ENCODE assay signal across 17 cellular contexts in genomic region chr4:153566751-153567150, GRCh38.
A peak's percentile ranks its signal among the peaks of the same experiment; 100 is the strongest.
DNase-seq lines count a peak whose midpoint lies in the region; ATAC-seq and TF ChIP-seq lines count a peak whose summit lies in the region.
"Had no signal": no experiment of that assay in that cellular context is flagged by ENCODE, and none has a peak within 500 bp of the region (broad histone marks: within the 10 kb centered on the region; RNA-seq: fewer than 3 reads in every experiment).

No MANE protein-coding gene starts in this region.

- peaks cover 8 to 37% (median 20%) of the 10 kb centered on the region in 4 donors for H3K4me1 ChIP-seq in stomach
- H3K4me1 ChIP-seq in GM23338 (ENCODE audit: insufficient read depth): peaks cover 4% of the 10 kb centered on the region; the same call in 1 of the 2 replicates

- no peaks in the 10 kb centered on the region for H3K27me3 Mint-ChIP-seq in activated naive CD4-positive, alpha-beta T cell treated with anti-CD3 and anti-CD28 coated beads, Interleukin-2, amount 50 U/mL, for 24 hours
- H3K27me3 Mint-ChIP-seq in T-helper 17 cell (no peaks in the 10 kb centered on the region), GM23338 (ENCODE audit: insufficient read depth, low read depth, poor library complexity) (peaks cover 5% of the 10 kb centered on the region)

- H2AFZ ChIP-seq in GM23338: no peak overlapping the region
- H2AFZ ChIP-seq: GM23248 had no signal

- H4K20me1 ChIP-seq in GM23338 (replicated peaks; ENCODE audit: insufficient read depth): peaks cover 4% of the 10 kb centered on the region; the same call in 1 of the 2 replicates

- no peaks in the 10 kb centered on the region for H3K9me2 ChIP-seq in GM23338 (ENCODE audit: insufficient read depth)

- no peak overlapping the region for H3K4me2 ChIP-seq in GM23338

- no peaks in the 10 kb centered on the region for H3F3A ChIP-seq in GM23338 (replicated peaks; ENCODE audit: low read depth)

- H3K9me3 Mint-ChIP-seq in activated naive CD4-positive, alpha-beta T cell treated with anti-CD3 and anti-CD28 coated beads, Interleukin-2, amount 50 U/mL, for 24 hours: no peaks in the 10 kb centered on the region
- H3K9me3 Mint-ChIP-seq in GM23338: 0 out of 3 replicates have a peak, but pooled peaks cover under 1% of the 10 kb centered on the region

- DNase-seq in activated naive CD4-positive, alpha-beta T cell (lab: John Stamatoyannopoulos, UW): no peak
- DNase-seq in T-helper 17 cell (no peak), left lobe of liver (ENCODE audit: low spot score) (peak; percentile 93), stomach (peak; percentile 34), GM23338 (ENCODE audit: low spot score) (no peak), activated gamma-delta T cell treated with Interleukin-2 at 50 U/mL for 16 hours (no peak)
- DNase-seq: activated effector memory CD4-positive, alpha-beta T cell treated with anti-CD3 and anti-CD28 coated beads, Interleukin-2, amount 50 U/mL, for 16 hours; DMS79; GM23248; KG1; NCI-H1930; NCI-H446; stimulated activated CD4-positive, alpha-beta T cell treated with anti-CD3 and anti-CD28 coated beads, Interleukin-2, amount 100 ng/mL, for 48 hours had no signal

- ATAC-seq in T-helper 17 cell: no peak
- peak; percentile 76 for ATAC-seq in left lobe of liver
- ATAC-seq in GM23338: no peak
- ATAC-seq in GM18505 (IDR thresholded peaks at IDR 0.05; ENCODE audit: unreplicated experiment): no peak
- ATAC-seq: SK-N-SH treated with all-trans-retinoic acid at 6 μM for 48 hours had no signal

- H3K9me3 ChIP-seq in T-helper 17 cell (ENCODE audit: control insufficient read depth, low read length, poor library complexity, severe bottlenecking) (no peaks in the 10 kb centered on the region), stomach (no peaks in the 10 kb centered on the region)

- H3K27me3 ChIP-seq in stomach (no peaks in the 10 kb centered on the region), GM23338 (ENCODE audit: insufficient read depth) (no peaks in the 10 kb centered on the region)

- H3K27ac ChIP-seq in stomach (peak overlapping the region in 1 of 5 donors; percentile 51), GM23338 (ENCODE audit: low read depth) (no peak overlapping the region)
- H3K27ac ChIP-seq: GM23248 had no signal

- H3K36me3 Mint-ChIP-seq in activated naive CD4-positive, alpha-beta T cell treated with anti-CD3 and anti-CD28 coated beads, Interleukin-2, amount 50 U/mL, for 24 hours: peaks cover 21% of the 10 kb centered on the region
- H3K36me3 Mint-ChIP-seq in T-helper 17 cell (ENCODE audit: low read depth): peaks cover 3% of the 10 kb centered on the region
- peaks cover 19% of the 10 kb centered on the region for H3K36me3 Mint-ChIP-seq in GM23338 (ENCODE audit: low read depth)

- intact Hi-C loops in stomach (cut with DNase I; ENCODE audit: low total_unique reads): no loop called here

- H3K4me3 ChIP-seq in stomach (no peak overlapping the region), GM23338 (no peak overlapping the region)
- H3K4me3 ChIP-seq: GM23248 had no signal

- TF ChIP-seq CTCF in stomach (IDR thresholded peaks at IDR 0.05) (no peak), GM23338 (conservative IDR thresholded peaks at IDR 0.05; ENCODE audit: low read depth in 2 of 2) (no peak)

- no peak overlapping the region for H3K4me3 Mint-ChIP-seq in activated naive CD4-positive, alpha-beta T cell treated with anti-CD3 and anti-CD28 coated beads, Interleukin-2, amount 50 U/mL, for 24 hours
- H3K4me3 Mint-ChIP-seq in T-helper 17 cell (no peak overlapping the region), GM23338 (no peak overlapping the region)
- H3K4me3 Mint-ChIP-seq: CD14-positive monocyte had no signal

- H3K36me3 ChIP-seq in stomach: peaks cover 0 to 3% (median 0%) of the 10 kb centered on the region in 4 donors
- H3K36me3 ChIP-seq in GM23338 (ENCODE audit: insufficient read depth): no peaks in the 10 kb centered on the region

- H3K79me2 ChIP-seq in GM23338 (replicated peaks; ENCODE audit: insufficient read depth): no peaks in the 10 kb centered on the region

- TF ChIP-seq POLR2A in stomach (IDR thresholded peaks at IDR 0.05): no peak
- TF ChIP-seq POLR2A in GM18505 (IDR thresholded peaks at IDR 0.05; ENCODE audit: borderline replicate concordance, extremely low read depth, insufficient read depth, insufficient read length): no peak

- 35 to 54% (median 39%) methylated on average over 8 of the region's 8 CpGs for WGBS in stomach, 5 donors

- no peak for TF ChIP-seq EP300 in stomach (IDR thresholded peaks at IDR 0.05)

- H3K27ac Mint-ChIP-seq in activated naive CD4-positive, alpha-beta T cell treated with anti-CD3 and anti-CD28 coated beads, Interleukin-2, amount 50 U/mL, for 24 hours: peak overlapping the region; percentile 87
- peak overlapping the region; percentile 59 for H3K27ac Mint-ChIP-seq in T-helper 17 cell
- no peak overlapping the region for H3K27ac Mint-ChIP-seq in GM23338

- peaks cover 80% of the 10 kb centered on the region for H3K4me1 Mint-ChIP-seq in activated naive CD4-positive, alpha-beta T cell treated with anti-CD3 and anti-CD28 coated beads, Interleukin-2, amount 50 U/mL, for 24 hours
- H3K4me1 Mint-ChIP-seq in T-helper 17 cell (peaks cover 25% of the 10 kb centered on the region), GM23338 (peaks cover 12% of the 10 kb centered on the region; the same call in 1 of the 3 replicates)

TF ChIP-seq in GM23338, 12 proteins besides CTCF, POLR2A, EP300 and RAD21:
- TF ChIP-seq NANOG (IDR thresholded peaks at IDR 0.05; ENCODE audit: borderline replicate concordance) (no peak), ZNF331 (CRISPR knock-in tag; IDR thresholded peaks at IDR 0.05; ENCODE audit: low read depth) (no peak), ZNF114 (CRISPR knock-in tag; IDR thresholded peaks at IDR 0.05) (no peak), CREB1 (CRISPR knock-in tag; IDR thresholded peaks at IDR 0.05; ENCODE audit: low read depth) (no peak), JUNB (IDR thresholded peaks at IDR 0.05; ENCODE audit: unreplicated experiment) (no peak), STAT1 (IDR thresholded peaks at IDR 0.05; ENCODE audit: unreplicated experiment) (no peak), EZH2 (IDR thresholded peaks at IDR 0.05; ENCODE audit: low read depth, unreplicated experiment) (no peak)

Comparison
In these comparisons a context has a peak if more than half of its experiments do, and no peak if none do; other contexts are left out.
1. DNase-seq: peak in left lobe of liver (single experiment) and stomach (single experiment); none in activated naive CD4-positive, alpha-beta T cell (0 of 4), T-helper 17 cell (0 of 3), GM23338 (single experiment) and activated gamma-delta T cell treated with Interleukin-2 at 50 U/mL for 16 hours (single experiment).